14 cellular contexts compared by ENCODE assay signal in the genomic region with DNA sequence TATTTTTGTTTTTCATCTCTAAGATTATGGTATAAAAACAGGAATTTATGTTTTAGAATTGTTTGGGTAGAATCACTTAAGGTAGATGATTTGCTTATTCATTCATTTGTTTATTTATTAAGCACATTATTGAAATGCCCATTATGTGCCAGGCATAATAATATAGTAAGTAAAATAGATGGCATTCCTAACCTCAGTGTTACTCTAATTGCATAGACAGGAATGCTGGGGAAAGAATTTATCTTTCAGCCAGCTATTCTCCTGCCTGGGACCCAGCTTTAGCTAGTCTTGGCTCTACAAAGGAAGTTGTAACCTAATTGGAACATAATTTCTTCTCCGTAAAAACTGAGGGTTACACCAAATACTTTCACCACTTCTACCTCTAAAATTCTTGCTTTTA. TPM values are rescaled to one million over a fixed set of nuclear protein-coding genes. Genes with fewer than 3 reads are reported as not detected.
DNase-seq lines count a peak whose midpoint lies in the region; ATAC-seq lines count a peak whose summit lies in the region.
"Had no signal": no experiment of that assay in that cellular context is flagged by ENCODE, and none has a peak within 500 bp of the region (broad histone marks: within the 10 kb centered on the region; RNA-seq: fewer than 3 reads in every experiment).

No MANE protein-coding gene starts in this region.

- no peaks in the 10 kb centered on the region for H3K27me3 ChIP-seq in HUES6 (ENCODE audit: control insufficient read depth, insufficient read depth, low read length)
- H3K27me3 ChIP-seq in mesendoderm (ENCODE audit: insufficient read depth, low read length, poor library complexity): no peaks in the 10 kb centered on the region
- H3K27me3 ChIP-seq: SJCRH30, thyroid gland had no signal

- H3K4me2 ChIP-seq in mesendoderm (ENCODE audit: low read length): no peak overlapping the region

- H3K18ac ChIP-seq in mesendoderm (ENCODE audit: low read length): no peak overlapping the region

- no peak overlapping the region for H3K23ac ChIP-seq in mesendoderm (ENCODE audit: low read length)

- H3K27ac ChIP-seq in HUES6 (ENCODE audit: low read depth, low read length): 0 out of 2 replicates have a peak overlapping the region, but pooled peaks have one; percentile 65
- no peak overlapping the region for H3K27ac ChIP-seq in mesendoderm (ENCODE audit: low read depth, low read length)
- H3K27ac ChIP-seq: SJCRH30, thyroid gland had no signal

- H2AK5ac ChIP-seq in mesendoderm (ENCODE audit: low read length): no peak overlapping the region

- ATAC-seq in HG03196 (IDR thresholded peaks at IDR 0.05; ENCODE audit: unreplicated experiment): no peak
- no peak for ATAC-seq in naive thymus-derived CD8-positive, alpha-beta T cell
- no peak for ATAC-seq in HG02970 (IDR thresholded peaks at IDR 0.05; ENCODE audit: low FRiP score, unreplicated experiment)

- H3K9me3 ChIP-seq in HUES6 (ENCODE audit: control insufficient read depth, insufficient read depth, low read depth, low read length): no peaks in the 10 kb centered on the region
- H3K9me3 ChIP-seq: SJCRH30, thyroid gland had no signal

- no peak overlapping the region for H2BK15ac ChIP-seq in mesendoderm (replicated peaks; ENCODE audit: low read depth)

- DNase-seq in AG08396 (ENCODE audit: low spot score) (peak; percentile 30), cerebellar cortex (ENCODE audit: low spot score) (peak; percentile 29), mesendoderm (peak; percentile 63), epidermal melanocyte (ENCODE audit: insufficient read length, low spot score) (no peak)
- no peak for DNase-seq in naive thymus-derived CD8-positive, alpha-beta T cell
- DNase-seq: activated CD4-positive, alpha-beta T cell treated with anti-CD3 and anti-CD28 coated beads, Interleukin-2, amount 50 U/mL, for 1 hour; activated naive CD8-positive, alpha-beta T cell treated with anti-CD3 and anti-CD28 coated beads for 36 hours; activated T-cell treated with anti-CD3 and anti-CD28 coated beads, Interleukin-2, amount 50 U/mL, for 1 hour; NCI-H2171 treated with DMSO at 0.1 percent for 48 hours; SJCRH30; thyroid gland had no signal

- H4K5ac ChIP-seq in mesendoderm (ENCODE audit: low read length): no peak overlapping the region

- H3K4me1 ChIP-seq in HUES6 (ENCODE audit: control insufficient read depth, insufficient read depth, low read length) (peaks cover 12% of the 10 kb centered on the region; the same call in 1 of the 2 replicates), mesendoderm (ENCODE audit: control insufficient read depth, low read depth, low read length) (no peaks in the 10 kb centered on the region)
- H3K4me1 ChIP-seq: SJCRH30 had no signal

- WGBS in mesendoderm (ENCODE audit: extremely low coverage, insufficient coverage, low lambda C conversion rate): no CpG with 5 or more reads among the region's 1 CpG

- peaks cover 12% of the 10 kb centered on the region for H3K79me2 ChIP-seq in mesendoderm (ENCODE audit: control insufficient read depth, insufficient read depth, low read length)

- no peak overlapping the region for H3K4me3 Mint-ChIP-seq in naive thymus-derived CD8-positive, alpha-beta T cell
- H3K4me3 Mint-ChIP-seq: activated naive CD8-positive, alpha-beta T cell treated with anti-CD3 and anti-CD28 coated beads for 36 hours had no signal

- no peak overlapping the region for H4K8ac ChIP-seq in mesendoderm (ENCODE audit: low read depth, low read length)

- no peak overlapping the region for H3K4me3 ChIP-seq in HUES6 (ENCODE audit: low read depth, low read length)
- no peak overlapping the region for H3K4me3 ChIP-seq in mesendoderm (ENCODE audit: low read length)
- H3K4me3 ChIP-seq: SJCRH30, thyroid gland had no signal

- H3K36me3 Mint-ChIP-seq in naive thymus-derived CD8-positive, alpha-beta T cell: peaks cover 0 to 24% (median 2%) of the 10 kb centered on the region in 3 donors

- H3K9ac ChIP-seq in HUES6 (ENCODE audit: low read length) (no peak overlapping the region), mesendoderm (ENCODE audit: low read length) (no peak overlapping the region)

- no peak overlapping the region for H2BK5ac ChIP-seq in mesendoderm (ENCODE audit: low read length)

- no peak overlapping the region for H3K56ac ChIP-seq in mesendoderm (ENCODE audit: low read length)

- H3K4ac ChIP-seq in mesendoderm (ENCODE audit: low read depth, low read length): no peak overlapping the region

- H3K27me3 Mint-ChIP-seq in naive thymus-derived CD8-positive, alpha-beta T cell: no peaks in the 10 kb centered on the region
- H3K27me3 Mint-ChIP-seq: activated naive CD8-positive, alpha-beta T cell treated with anti-CD3 and anti-CD28 coated beads for 36 hours had no signal

- H3K36me3 ChIP-seq in HUES6 (ENCODE audit: control insufficient read depth, insufficient read depth, low read length): no peaks in the 10 kb centered on the region
- no peaks in the 10 kb centered on the region for H3K36me3 ChIP-seq in mesendoderm (ENCODE audit: control insufficient read depth, insufficient read depth, low read length)
- H3K36me3 ChIP-seq: SJCRH30, thyroid gland had no signal

- no peaks in the 10 kb centered on the region for H3K9me3 Mint-ChIP-seq in naive thymus-derived CD8-positive, alpha-beta T cell
- H3K9me3 Mint-ChIP-seq: activated naive CD8-positive, alpha-beta T cell treated with anti-CD3 and anti-CD28 coated beads for 36 hours had no signal

- peaks cover 22 to 59% (median 48%) of the 10 kb centered on the region in 4 donors for H3K4me1 Mint-ChIP-seq in naive thymus-derived CD8-positive, alpha-beta T cell

- H3K27ac Mint-ChIP-seq in naive thymus-derived CD8-positive, alpha-beta T cell: peak overlapping the region in 3 of 10 donors; percentile 4 to 54 (median 21)

- H3K79me1 ChIP-seq in mesendoderm (ENCODE audit: low read length): peaks cover 7% of the 10 kb centered on the region

- no peak overlapping the region for H2BK120ac ChIP-seq in mesendoderm (ENCODE audit: low read depth, low read length)

- POLR2A ChIA-PET in naive thymus-derived CD8-positive, alpha-beta T cell (lab: Charles Lee): no interaction called here

RNA-seq across cellular contexts. Expression of gene NFAT5, which starts 44.6 kb away (rescaled TPM):
- polyA plus RNA-seq in mesendoderm (2013, experiment 1 of 2): 13.3 TPM
- 14.1 TPM for polyA plus RNA-seq in mesendoderm (2013, experiment 2 of 2)
- 10 to 100 TPM; 29.8 to 32.2 TPM for total RNA-seq in naive thymus-derived CD8-positive, alpha-beta T cell
- 1 to 10 TPM; 3.8 to 6.7 (median 6.0) TPM for polyA plus RNA-seq in naive thymus-derived CD8-positive, alpha-beta T cell

Comparison
In these comparisons a context has a peak if more than half of its experiments do, and no peak if none do; other contexts are left out.
1. DNase-seq: peak in AG08396 (single experiment), cerebellar cortex (single experiment) and mesendoderm (single experiment); none in naive thymus-derived CD8-positive, alpha-beta T cell (0 of 10) and epidermal melanocyte (single experiment).